Comparison of ENCODE assay signal across 9 cellular contexts in the genomic region with DNA sequence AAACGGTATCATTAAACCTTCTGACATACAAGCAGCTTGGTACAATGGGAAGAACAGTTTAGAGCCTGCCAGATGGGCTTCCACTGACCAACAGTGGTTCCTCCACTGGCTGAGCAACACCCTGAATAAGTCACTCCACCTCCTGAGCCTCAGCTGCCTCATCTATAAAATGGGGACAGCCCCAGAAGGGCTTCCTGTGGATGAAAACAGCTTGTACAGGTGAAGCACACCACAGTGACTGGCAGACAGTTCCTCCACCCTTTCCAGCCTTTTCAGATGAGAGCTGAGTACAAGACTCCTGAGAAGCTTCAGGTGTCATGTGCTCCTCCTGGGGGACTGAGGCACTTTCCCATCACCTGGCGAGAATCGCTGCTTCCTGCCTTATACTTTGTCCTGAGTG. TPM values are rescaled to one million over a fixed set of nuclear protein-coding genes. Genes with fewer than 3 reads are reported as not detected.
A peak's percentile ranks its signal among the peaks of the same experiment; 100 is the strongest.
DNase-seq lines count a peak whose midpoint lies in the region; ATAC-seq and TF ChIP-seq lines count a peak whose summit lies in the region.
"Had no signal": no experiment of that assay in that cellular context is flagged by ENCODE, and none has a peak within 500 bp of the region (broad histone marks: within the 10 kb centered on the region; RNA-seq: fewer than 3 reads in every experiment).

No MANE protein-coding gene starts in this region.

- H3K4me3 ChIP-seq in OCI-LY7 (ENCODE audit: low read depth, low read length, poor library complexity, severe bottlenecking) = peak overlapping the region; percentile 98

- peaks cover 30% of the 10 kb centered on the region for H4K20me1 ChIP-seq in OCI-LY7 (ENCODE audit: insufficient read depth, low read length)

- peak overlapping the region; percentile 10 for H3K27ac ChIP-seq in OCI-LY7 (ENCODE audit: low read depth, low read length, poor library complexity, severe bottlenecking)

- H3K4me1 ChIP-seq in OCI-LY7 (ENCODE audit: insufficient read depth, low read length, poor library complexity, severe bottlenecking) = peaks cover 43% of the 10 kb centered on the region

- DNase-seq in Calu3 = no peak
- no peak for DNase-seq in OCI-LY7 (ENCODE audit: low spot score)
- no peak for DNase-seq in effector memory CD8-positive, alpha-beta T cell
- DNase-seq in progenitor cell of endocrine pancreas (ENCODE audit: low spot score, unreplicated experiment) = no peak
- no peak for DNase-seq in D341Med (ENCODE audit: low spot score)
- no peak for DNase-seq in germinal center (ENCODE audit: low spot score)
- DNase-seq in NCI-H187 treated with DMSO at 0.1 percent for 48 hours (lab: John Stamatoyannopoulos, UW) = no peak
- DNase-seq: NCI-H146 had no signal

- intact Hi-C loops in Calu3 (cut with micrococcal nuclease; ENCODE audit: unreplicated experiment) = no loop called here
- intact Hi-C loops in OCI-LY7 (cut with micrococcal nuclease; ENCODE audit: unreplicated experiment) = loop anchor here (1.0 kb wide), 1 partner anchor 20 kb away; no protein-coding TSS in a partner anchor

- CTCF ChIA-PET in Calu3 (lab: Charles Lee) (no interaction called here), OCI-LY7 (lab: Charles Lee; ENCODE audit: unreplicated experiment) (no interaction called here)

- peaks cover 23% of the 10 kb centered on the region; the same call in 1 of the 2 replicates for H3K36me3 ChIP-seq in OCI-LY7 (ENCODE audit: insufficient read depth, low read length)

- H2AFZ ChIP-seq in OCI-LY7 (ENCODE audit: low read length) = no peak overlapping the region

- peak overlapping the region; percentile 93 for H3K4me3 Mint-ChIP-seq in Calu3 (ENCODE audit: low read depth, unreplicated experiment)
- H3K4me3 Mint-ChIP-seq in effector memory CD8-positive, alpha-beta T cell = peak overlapping the region; percentile 95 to 96
- H3K4me3 Mint-ChIP-seq in progenitor cell of endocrine pancreas (ENCODE audit: low read depth) = peak overlapping the region; percentile 90

- peaks cover 42% of the 10 kb centered on the region for H3K4me1 Mint-ChIP-seq in Calu3 (ENCODE audit: low read depth, unreplicated experiment)
- peaks cover 76 to 78% of the 10 kb centered on the region in 2 donors for H3K4me1 Mint-ChIP-seq in effector memory CD8-positive, alpha-beta T cell (ENCODE audit: low read depth in 2 of 2)
- peaks cover 31% of the 10 kb centered on the region for H3K4me1 Mint-ChIP-seq in progenitor cell of endocrine pancreas (ENCODE audit: low read depth)

- H3K9me3 ChIP-seq in OCI-LY7 (ENCODE audit: low read length) = no peaks in the 10 kb centered on the region

- no peak overlapping the region for H3K27ac Mint-ChIP-seq in Calu3 (ENCODE audit: unreplicated experiment)
- H3K27ac Mint-ChIP-seq in effector memory CD8-positive, alpha-beta T cell = peak overlapping the region; percentile 96 to 97
- no peak overlapping the region for H3K27ac Mint-ChIP-seq in progenitor cell of endocrine pancreas

- no peaks in the 10 kb centered on the region for H3K9me2 ChIP-seq in OCI-LY7 (ENCODE audit: insufficient read depth, low read length)

- H3K79me2 ChIP-seq in OCI-LY7 (ENCODE audit: insufficient read depth, low read depth, low read length) = peaks cover 63% of the 10 kb centered on the region

- no TSS peak for BruUV-seq in Calu3 (replicated peaks; lab: Mats Ljungman, UMichigan)
- BruUV-seq in OCI-LY7 (replicated peaks; lab: Mats Ljungman, UMichigan) = no TSS peak

- peaks cover 35% of the 10 kb centered on the region for H3K36me3 Mint-ChIP-seq in Calu3 (ENCODE audit: insufficient read depth, unreplicated experiment)
- H3K36me3 Mint-ChIP-seq in effector memory CD8-positive, alpha-beta T cell (ENCODE audit: insufficient read depth) = peaks cover 34% of the 10 kb centered on the region
- H3K36me3 Mint-ChIP-seq in progenitor cell of endocrine pancreas (ENCODE audit: insufficient read depth) = peaks cover 2% of the 10 kb centered on the region

- POLR2A ChIA-PET in OCI-LY7 (lab: Charles Lee) = interaction anchor here (0.6 to 1.2 kb wide), 2 partner anchors 30 to 70 kb away, joined by 3 to 4 read pairs; no protein-coding TSS in a partner anchor

- H3K27me3 Mint-ChIP-seq in Calu3 (ENCODE audit: unreplicated experiment) = no peaks in the 10 kb centered on the region
- H3K27me3 Mint-ChIP-seq in effector memory CD8-positive, alpha-beta T cell = no peaks in the 10 kb centered on the region
- H3K27me3 Mint-ChIP-seq in progenitor cell of endocrine pancreas = no peaks in the 10 kb centered on the region

- peak overlapping the region; percentile 98 for H3K4me2 ChIP-seq in OCI-LY7 (ENCODE audit: low read length)

- TF ChIP-seq CTCF in Calu3 (IDR thresholded peaks at IDR 0.05; ENCODE audit: unreplicated experiment) (no peak), OCI-LY7 (conservative IDR thresholded peaks at IDR 0.05; ENCODE audit: low read length) (no peak), progenitor cell of endocrine pancreas (IDR thresholded peaks at IDR 0.05; ENCODE audit: unreplicated experiment) (no peak)

- no peak for ATAC-seq in effector memory CD8-positive, alpha-beta T cell (replicated peaks)
- ATAC-seq in HG03432 (IDR thresholded peaks at IDR 0.05; ENCODE audit: unreplicated experiment) = no peak

- H3K9me3 Mint-ChIP-seq in Calu3 (ENCODE audit: low read depth, unreplicated experiment) (no peaks in the 10 kb centered on the region), progenitor cell of endocrine pancreas (ENCODE audit: low read depth) (no peaks in the 10 kb centered on the region)
- H3K9me3 Mint-ChIP-seq in effector memory CD8-positive, alpha-beta T cell = no peaks in the 10 kb centered on the region

RNA-seq across cellular contexts. Expression of gene CAPZB, which starts 2.1 kb away (rescaled TPM):
- total RNA-seq in Calu3 (2022) = 198 and 207 TPM in 2 replicates
- total RNA-seq in OCI-LY7 (2014; rRNA removed; shearing (Covaris generic)) = 56.1 and 61.3 TPM in 2 replicates
- total RNA-seq in OCI-LY7 (2022) = 187 and 190 TPM in 2 replicates
- total RNA-seq in progenitor cell of endocrine pancreas = 189 and 211 TPM in 2 replicates

Comparison
In these comparisons a context has a peak if more than half of its experiments do, and no peak if none do; other contexts are left out.
1. H3K27ac Mint-ChIP-seq: peak in effector memory CD8-positive, alpha-beta T cell (2 of 2); none in Calu3 (single experiment) and progenitor cell of endocrine pancreas (single experiment).
2. Peak in every context shown above with its lines, with median percentiles within 50 percentile points of each other: H3K4me3 Mint-ChIP-seq.